In the genomic region with DNA sequence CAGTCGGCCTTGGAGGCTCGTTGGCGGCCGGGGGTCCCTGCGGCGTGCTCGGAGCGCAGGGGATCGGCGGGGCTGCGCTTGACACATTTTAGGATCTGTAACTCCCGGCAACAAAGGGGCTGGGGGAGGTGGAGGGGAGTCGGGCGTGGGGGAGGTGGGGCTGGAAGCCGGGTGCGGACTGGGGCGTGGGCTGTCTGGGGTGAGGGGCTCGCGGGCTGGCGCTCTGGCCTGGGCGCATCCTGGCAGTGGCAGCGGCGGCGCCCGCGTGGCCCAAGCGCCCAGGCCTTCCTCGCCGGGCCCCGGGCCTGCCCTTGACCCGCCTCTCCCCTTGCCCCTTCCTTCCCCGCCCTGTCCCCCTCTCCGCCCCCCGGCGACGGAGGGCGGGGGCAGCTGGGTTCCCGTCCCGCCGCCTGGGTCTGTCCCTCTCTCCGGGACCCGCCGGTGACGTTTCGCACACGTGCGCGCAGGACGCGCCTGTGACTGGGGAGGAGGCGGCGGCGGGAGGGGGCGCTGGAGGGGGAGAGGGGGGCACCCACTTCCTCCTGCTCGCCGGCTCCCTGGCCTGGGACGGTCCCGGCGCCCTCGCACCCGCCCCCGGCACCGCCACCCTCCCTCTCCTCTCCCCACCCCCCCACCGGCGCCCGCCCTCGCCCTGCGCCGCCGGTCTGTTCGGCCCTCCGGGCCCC, we compare ENCODE assay signal across 1 cellular context.
TF ChIP-seq lines count a peak whose summit lies in the region.

No MANE protein-coding gene starts in this region.

TF ChIP-seq in HEK293, 187 proteins besides CTCF, POLR2A, EP300 and RAD21 (continued from another document):
- TF ChIP-seq, protein P1, sequence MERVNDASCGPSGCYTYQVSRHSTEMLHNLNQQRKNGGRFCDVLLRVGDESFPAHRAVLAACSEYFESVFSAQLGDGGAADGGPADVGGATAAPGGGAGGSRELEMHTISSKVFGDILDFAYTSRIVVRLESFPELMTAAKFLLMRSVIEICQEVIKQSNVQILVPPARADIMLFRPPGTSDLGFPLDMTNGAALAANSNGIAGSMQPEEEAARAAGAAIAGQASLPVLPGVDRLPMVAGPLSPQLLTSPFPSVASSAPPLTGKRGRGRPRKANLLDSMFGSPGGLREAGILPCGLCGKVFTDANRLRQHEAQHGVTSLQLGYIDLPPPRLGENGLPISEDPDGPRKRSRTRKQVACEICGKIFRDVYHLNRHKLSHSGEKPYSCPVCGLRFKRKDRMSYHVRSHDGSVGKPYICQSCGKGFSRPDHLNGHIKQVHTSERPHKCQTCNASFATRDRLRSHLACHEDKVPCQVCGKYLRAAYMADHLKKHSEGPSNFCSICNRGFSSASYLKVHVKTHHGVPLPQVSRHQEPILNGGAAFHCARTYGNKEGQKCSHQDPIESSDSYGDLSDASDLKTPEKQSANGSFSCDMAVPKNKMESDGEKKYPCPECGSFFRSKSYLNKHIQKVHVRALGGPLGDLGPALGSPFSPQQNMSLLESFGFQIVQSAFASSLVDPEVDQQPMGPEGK (tag by site-specific recombination; IDR thresholded peaks at IDR 0.05), result 0 out of 2 replicates have a peak, but pooled peaks have one; percentile 39
- TF ChIP-seq, protein P2, sequence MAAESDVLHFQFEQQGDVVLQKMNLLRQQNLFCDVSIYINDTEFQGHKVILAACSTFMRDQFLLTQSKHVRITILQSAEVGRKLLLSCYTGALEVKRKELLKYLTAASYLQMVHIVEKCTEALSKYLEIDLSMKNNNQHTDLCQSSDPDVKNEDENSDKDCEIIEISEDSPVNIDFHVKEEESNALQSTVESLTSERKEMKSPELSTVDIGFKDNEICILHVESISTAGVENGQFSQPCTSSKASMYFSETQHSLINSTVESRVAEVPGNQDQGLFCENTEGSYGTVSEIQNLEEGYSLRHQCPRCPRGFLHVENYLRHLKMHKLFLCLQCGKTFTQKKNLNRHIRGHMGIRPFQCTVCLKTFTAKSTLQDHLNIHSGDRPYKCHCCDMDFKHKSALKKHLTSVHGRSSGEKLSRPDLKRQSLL (tag by site-specific recombination; IDR thresholded peaks at IDR 0.05), result no peak
- TF ChIP-seq ZNF791 (tag by site-specific recombination; IDR thresholded peaks at IDR 0.05) (no peak), ZXDB (tag by site-specific recombination; IDR thresholded peaks at IDR 0.05) (0 out of 2 replicates have a peak, but pooled peaks have one; percentile 3), ZNF24 (tag by site-specific recombination; IDR thresholded peaks at IDR 0.05) (no peak), MZF1 (tag by site-specific recombination; IDR thresholded peaks at IDR 0.05; ENCODE audit: borderline replicate concordance) (no peak), ZNF423 (tag by site-specific recombination; IDR thresholded peaks at IDR 0.05) (no peak), ZNF223 (tag by site-specific recombination; IDR thresholded peaks at IDR 0.05) (no peak), ZSCAN30 (tag by site-specific recombination; IDR thresholded peaks at IDR 0.05) (peak; percentile 69), ZNF211 (tag by site-specific recombination; IDR thresholded peaks at IDR 0.05; ENCODE audit: low read depth) (no peak), SALL2 (tag by site-specific recombination; IDR thresholded peaks at IDR 0.05; ENCODE audit: borderline replicate concordance) (no peak), SETDB1 (IDR thresholded peaks at IDR 0.05; ENCODE audit: insufficient read length, low read length) (no peak)
- TF ChIP-seq, protein P3, sequence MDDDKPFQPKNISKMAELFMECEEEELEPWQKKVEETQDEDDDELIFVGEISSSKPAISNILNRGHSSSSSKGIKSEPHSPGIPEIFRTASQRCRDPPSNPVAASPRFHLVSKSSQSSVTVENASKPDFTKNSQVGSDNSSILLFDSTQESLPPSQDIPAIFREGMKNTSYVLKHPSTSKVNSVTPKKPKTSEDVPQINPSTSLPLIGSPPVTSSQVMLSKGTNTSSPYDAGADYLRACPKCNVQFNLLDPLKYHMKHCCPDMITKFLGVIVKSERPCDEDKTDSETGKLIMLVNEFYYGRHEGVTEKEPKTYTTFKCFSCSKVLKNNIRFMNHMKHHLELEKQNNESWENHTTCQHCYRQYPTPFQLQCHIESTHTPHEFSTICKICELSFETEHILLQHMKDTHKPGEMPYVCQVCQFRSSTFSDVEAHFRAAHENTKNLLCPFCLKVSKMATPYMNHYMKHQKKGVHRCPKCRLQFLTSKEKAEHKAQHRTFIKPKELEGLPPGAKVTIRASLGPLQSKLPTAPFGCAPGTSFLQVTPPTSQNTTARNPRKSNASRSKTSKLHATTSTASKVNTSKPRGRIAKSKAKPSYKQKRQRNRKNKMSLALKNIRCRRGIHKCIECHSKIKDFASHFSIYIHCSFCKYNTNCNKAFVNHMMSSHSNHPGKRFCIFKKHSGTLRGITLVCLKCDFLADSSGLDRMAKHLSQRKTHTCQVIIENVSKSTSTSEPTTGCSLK (tag by site-specific recombination; IDR thresholded peaks at IDR 0.05), result no peak
- TF ChIP-seq, protein P4, sequence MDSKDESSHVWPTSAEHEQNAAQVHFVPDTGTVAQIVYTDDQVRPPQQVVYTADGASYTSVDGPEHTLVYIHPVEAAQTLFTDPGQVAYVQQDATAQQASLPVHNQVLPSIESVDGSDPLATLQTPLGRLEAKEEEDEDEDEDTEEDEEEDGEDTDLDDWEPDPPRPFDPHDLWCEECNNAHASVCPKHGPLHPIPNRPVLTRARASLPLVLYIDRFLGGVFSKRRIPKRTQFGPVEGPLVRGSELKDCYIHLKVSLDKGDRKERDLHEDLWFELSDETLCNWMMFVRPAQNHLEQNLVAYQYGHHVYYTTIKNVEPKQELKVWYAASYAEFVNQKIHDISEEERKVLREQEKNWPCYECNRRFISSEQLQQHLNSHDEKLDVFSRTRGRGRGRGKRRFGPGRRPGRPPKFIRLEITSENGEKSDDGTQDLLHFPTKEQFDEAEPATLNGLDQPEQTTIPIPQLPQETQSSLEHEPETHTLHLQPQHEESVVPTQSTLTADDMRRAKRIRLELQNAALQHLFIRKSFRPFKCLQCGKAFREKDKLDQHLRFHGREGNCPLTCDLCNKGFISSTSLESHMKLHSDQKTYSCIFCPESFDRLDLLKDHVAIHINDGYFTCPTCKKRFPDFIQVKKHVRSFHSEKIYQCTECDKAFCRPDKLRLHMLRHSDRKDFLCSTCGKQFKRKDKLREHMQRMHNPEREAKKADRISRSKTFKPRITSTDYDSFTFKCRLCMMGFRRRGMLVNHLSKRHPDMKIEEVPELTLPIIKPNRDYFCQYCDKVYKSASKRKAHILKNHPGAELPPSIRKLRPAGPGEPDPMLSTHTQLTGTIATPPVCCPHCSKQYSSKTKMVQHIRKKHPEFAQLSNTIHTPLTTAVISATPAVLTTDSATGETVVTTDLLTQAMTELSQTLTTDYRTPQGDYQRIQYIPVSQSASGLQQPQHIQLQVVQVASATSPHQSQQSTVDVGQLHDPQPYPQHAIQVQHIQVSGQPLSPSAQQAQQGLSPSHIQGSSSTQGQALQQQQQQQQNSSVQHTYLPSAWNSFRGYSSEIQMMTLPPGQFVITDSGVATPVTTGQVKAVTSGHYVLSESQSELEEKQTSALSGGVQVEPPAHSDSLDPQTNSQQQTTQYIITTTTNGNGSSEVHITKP (tag by site-specific recombination; IDR thresholded peaks at IDR 0.05), result no peak
- TF ChIP-seq, protein P5, sequence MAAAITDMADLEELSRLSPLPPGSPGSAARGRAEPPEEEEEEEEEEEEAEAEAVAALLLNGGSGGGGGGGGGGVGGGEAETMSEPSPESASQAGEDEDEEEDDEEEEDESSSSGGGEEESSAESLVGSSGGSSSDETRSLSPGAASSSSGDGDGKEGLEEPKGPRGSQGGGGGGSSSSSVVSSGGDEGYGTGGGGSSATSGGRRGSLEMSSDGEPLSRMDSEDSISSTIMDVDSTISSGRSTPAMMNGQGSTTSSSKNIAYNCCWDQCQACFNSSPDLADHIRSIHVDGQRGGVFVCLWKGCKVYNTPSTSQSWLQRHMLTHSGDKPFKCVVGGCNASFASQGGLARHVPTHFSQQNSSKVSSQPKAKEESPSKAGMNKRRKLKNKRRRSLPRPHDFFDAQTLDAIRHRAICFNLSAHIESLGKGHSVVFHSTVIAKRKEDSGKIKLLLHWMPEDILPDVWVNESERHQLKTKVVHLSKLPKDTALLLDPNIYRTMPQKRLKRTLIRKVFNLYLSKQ (tag by site-specific recombination; IDR thresholded peaks at IDR 0.05; ENCODE audit: borderline replicate concordance), result no peak
- TF ChIP-seq, protein P6, sequence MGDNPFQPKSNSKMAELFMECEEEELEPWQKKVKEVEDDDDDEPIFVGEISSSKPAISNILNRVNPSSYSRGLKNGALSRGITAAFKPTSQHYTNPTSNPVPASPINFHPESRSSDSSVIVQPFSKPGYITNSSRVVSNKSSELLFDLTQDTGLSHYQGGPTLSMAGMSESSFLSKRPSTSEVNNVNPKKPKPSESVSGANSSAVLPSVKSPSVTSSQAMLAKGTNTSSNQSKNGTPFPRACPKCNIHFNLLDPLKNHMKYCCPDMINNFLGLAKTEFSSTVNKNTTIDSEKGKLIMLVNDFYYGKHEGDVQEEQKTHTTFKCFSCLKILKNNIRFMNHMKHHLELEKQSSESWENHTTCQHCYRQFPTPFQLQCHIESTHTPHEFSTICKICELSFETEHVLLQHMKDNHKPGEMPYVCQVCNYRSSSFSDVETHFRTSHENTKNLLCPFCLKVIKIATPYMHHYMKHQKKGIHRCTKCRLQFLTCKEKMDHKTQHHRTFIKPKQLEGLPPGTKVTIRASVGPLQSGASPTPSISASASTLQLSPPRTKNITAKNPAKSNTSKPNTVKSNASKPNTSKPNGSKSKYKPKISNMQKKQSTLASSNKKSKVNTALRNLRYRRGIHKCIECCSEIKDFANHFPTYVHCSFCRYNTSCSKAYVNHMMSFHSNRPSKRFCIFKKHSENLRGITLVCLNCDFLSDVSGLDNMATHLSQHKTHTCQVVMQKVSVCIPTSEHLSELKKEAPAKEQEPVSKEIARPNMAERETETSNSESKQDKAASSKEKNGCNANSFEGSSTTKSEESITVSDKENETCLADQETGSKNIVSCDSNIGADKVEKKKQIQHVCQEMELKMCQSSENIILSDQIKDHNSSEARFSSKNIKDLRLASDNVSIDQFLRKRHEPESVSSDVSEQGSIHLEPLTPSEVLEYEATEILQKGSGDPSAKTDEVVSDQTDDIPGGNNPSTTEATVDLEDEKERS (tag by site-specific recombination; IDR thresholded peaks at IDR 0.05), result no peak
- TF ChIP-seq, protein P7, sequence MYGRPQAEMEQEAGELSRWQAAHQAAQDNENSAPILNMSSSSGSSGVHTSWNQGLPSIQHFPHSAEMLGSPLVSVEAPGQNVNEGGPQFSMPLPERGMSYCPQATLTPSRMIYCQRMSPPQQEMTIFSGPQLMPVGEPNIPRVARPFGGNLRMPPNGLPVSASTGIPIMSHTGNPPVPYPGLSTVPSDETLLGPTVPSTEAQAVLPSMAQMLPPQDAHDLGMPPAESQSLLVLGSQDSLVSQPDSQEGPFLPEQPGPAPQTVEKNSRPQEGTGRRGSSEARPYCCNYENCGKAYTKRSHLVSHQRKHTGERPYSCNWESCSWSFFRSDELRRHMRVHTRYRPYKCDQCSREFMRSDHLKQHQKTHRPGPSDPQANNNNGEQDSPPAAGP (tag by site-specific recombination; IDR thresholded peaks at IDR 0.05), result peak; percentile 61; the same call in 1 of the 2 replicates
